ENCODE assay signal across 1 cellular context in the genomic region with DNA sequence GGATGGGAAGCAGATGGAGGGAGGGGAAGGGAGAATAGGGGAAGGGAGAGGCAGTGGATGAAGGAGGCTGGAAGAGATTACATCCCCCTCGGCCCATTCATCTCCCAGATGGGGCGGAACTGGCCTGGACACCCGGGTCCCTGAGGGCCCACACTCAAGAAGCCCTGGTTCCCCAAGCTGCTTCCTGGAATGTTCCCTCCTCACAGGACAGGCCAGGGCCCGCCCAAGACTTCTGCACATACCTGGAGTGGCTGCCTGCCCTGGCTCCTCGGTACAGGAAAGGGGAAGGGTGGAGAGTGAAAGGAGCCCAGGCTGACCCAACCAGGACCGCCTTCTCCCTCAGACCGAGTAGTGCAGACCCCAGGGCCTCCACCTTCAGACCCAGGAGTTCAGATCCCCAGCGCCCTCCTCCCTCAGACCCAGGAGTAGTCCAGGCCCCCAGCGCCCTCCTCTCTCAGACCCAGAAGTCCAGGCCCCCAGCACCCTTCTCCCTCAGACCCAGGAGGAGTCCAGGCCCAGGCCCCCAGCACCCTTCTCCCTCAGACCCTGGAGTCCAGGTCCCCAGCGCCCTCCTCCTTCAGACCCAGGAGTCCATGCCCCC.
TF ChIP-seq lines count a peak whose summit lies in the region.

No MANE protein-coding gene starts in this region.

TF ChIP-seq in A549, 52 proteins besides CTCF, POLR2A, EP300 and RAD21:
- no peak for TF ChIP-seq CHD2 (IDR thresholded peaks at IDR 0.05; ENCODE audit: low read length, partially characterized antibody)
- TF ChIP-seq, protein P1, sequence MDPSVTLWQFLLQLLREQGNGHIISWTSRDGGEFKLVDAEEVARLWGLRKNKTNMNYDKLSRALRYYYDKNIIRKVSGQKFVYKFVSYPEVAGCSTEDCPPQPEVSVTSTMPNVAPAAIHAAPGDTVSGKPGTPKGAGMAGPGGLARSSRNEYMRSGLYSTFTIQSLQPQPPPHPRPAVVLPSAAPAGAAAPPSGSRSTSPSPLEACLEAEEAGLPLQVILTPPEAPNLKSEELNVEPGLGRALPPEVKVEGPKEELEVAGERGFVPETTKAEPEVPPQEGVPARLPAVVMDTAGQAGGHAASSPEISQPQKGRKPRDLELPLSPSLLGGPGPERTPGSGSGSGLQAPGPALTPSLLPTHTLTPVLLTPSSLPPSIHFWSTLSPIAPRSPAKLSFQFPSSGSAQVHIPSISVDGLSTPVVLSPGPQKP (IDR thresholded peaks at IDR 0.05; ENCODE audit: low read depth, low read length): no peak
- TF ChIP-seq, protein P2, sequence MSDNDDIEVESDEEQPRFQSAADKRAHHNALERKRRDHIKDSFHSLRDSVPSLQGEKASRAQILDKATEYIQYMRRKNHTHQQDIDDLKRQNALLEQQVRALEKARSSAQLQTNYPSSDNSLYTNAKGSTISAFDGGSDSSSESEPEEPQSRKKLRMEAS (IDR thresholded peaks at IDR 0.05): no peak
- TF ChIP-seq, protein P3, sequence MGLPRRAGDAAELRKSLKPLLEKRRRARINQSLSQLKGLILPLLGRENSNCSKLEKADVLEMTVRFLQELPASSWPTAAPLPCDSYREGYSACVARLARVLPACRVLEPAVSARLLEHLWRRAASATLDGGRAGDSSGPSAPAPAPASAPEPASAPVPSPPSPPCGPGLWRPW (IDR thresholded peaks at IDR 0.05): no peak
- no peak for TF ChIP-seq CBX2 (IDR thresholded peaks at IDR 0.05; ENCODE audit: borderline replicate concordance, low read depth)
- TF ChIP-seq RFX5 (IDR thresholded peaks at IDR 0.05): no peak
- no peak for TF ChIP-seq BHLHE40 (IDR thresholded peaks at IDR 0.05; ENCODE audit: low read depth, low read length)
- TF ChIP-seq NPAS2 (CRISPR knock-in tag; IDR thresholded peaks at IDR 0.05; ENCODE audit: borderline replicate concordance): no peak
- no peak for TF ChIP-seq RNF2 (IDR thresholded peaks at IDR 0.05; ENCODE audit: borderline replicate concordance, low read depth)
- no peak for TF ChIP-seq MAZ (IDR thresholded peaks at IDR 0.05; ENCODE audit: borderline replicate concordance, low read depth, low read length)
- TF ChIP-seq CEBPB (IDR thresholded peaks at IDR 0.05): no peak
- no peak for TF ChIP-seq EHF (CRISPR knock-in tag; IDR thresholded peaks at IDR 0.05)
- no peak for TF ChIP-seq PHF8 (IDR thresholded peaks at IDR 0.05; ENCODE audit: borderline replicate concordance, low read depth)
- TF ChIP-seq CBX8 (IDR thresholded peaks at IDR 0.05): no peak
